In the genomic region with DNA sequence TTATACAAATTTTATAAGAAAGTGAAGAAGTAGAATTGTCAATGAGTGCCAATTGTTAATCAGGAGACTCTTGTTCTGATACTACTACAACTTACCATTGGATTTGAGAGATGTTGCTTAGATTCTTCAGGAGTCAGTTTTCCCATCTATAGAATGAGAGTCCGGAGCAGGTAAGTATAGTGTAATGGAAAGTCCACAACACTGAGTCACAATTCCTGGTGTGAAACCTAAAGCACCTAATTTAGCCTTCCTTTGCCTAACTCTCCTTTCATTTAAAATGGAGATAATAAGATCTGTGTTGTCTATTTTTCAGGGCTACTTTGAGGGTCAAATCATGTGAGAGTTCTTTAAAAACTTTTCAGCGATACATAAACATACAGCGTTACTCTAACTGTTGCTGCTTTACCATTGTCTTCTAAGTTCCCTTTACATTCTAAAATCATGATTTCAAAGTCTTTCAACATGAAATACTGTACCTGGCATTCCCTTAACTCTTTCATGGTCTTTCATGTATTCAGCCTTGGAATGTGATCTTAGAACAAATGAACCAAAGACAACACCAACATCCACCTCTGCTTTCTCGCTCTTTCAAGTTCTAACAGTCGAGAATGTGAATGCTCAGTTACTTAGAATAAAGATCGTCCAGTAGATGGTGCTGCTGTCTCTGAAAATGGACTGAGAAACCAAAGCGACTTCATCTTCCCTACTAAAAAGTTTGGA, we compare ENCODE assay signal across 8 cellular contexts.
DNase-seq lines count a peak whose midpoint lies in the region; ATAC-seq and TF ChIP-seq lines count a peak whose summit lies in the region.

No MANE protein-coding gene starts in this region.

- TF ChIP-seq CTCF in HFF-Myc (IDR thresholded peaks at IDR 0.05; ENCODE audit: low read depth, low read length, missing control alignments) (peak; percentile 52), astrocyte of the spinal cord (IDR thresholded peaks at IDR 0.05; ENCODE audit: low read depth, low read length) (peak; percentile 64)

- in situ Hi-C loops in G401 (cut with HindIII; ENCODE audit: low sequenced_read_pairs): no loop called here
- in situ Hi-C loops in astrocyte of the spinal cord (cut with HindIII; ENCODE audit: low sequenced_read_pairs): no loop called here

- no peaks in the 10 kb centered on the region for H3K4me1 Mint-ChIP-seq in activated T-cell treated with anti-CD3 and anti-CD28 coated beads, Interleukin-2, amount 50 U/mL, for 4 hours (ENCODE audit: low read depth)

- intact Hi-C loops in posterior cingulate gyrus (cut with DNase I): loop anchor here (5.0 kb wide), 1 partner anchor 940 kb away; no protein-coding TSS in a partner anchor

- H3K9me3 Mint-ChIP-seq in activated T-cell treated with anti-CD3 and anti-CD28 coated beads, Interleukin-2, amount 50 U/mL, for 4 hours: no peaks in the 10 kb centered on the region

- H3K4me3 Mint-ChIP-seq in activated T-cell treated with anti-CD3 and anti-CD28 coated beads, Interleukin-2, amount 50 U/mL, for 4 hours: no peak overlapping the region

- DNase-seq in G401 (ENCODE audit: low spot score) (peak; percentile 41), HFF-Myc (ENCODE audit: extremely low read depth, low read depth) (peak; percentile 16), NCI-H226 (peak; percentile 7), astrocyte of the spinal cord (ENCODE audit: low read depth, low spot score) (peak; percentile 70), left lobe of liver (ENCODE audit: low spot score) (no peak), posterior cingulate gyrus (no peak)
- DNase-seq in activated T-cell treated with anti-CD3 and anti-CD28 coated beads, Interleukin-2, amount 50 U/mL, for 4 hours: no peak
- DNase-seq in stimulated activated CD4-positive, alpha-beta T cell treated with anti-CD3 and anti-CD28 coated beads, Interleukin-4, amount 100 ng/mL, for 1 hour: no peak

- ATAC-seq in left lobe of liver: peak; percentile 93
- no peak for ATAC-seq in activated T-cell treated with anti-CD3 and anti-CD28 coated beads, Interleukin-2, amount 50 U/mL, for 4 hours

- no peak overlapping the region for H3K4me3 ChIP-seq in HFF-Myc (replicated peaks; ENCODE audit: low read depth, low read length)
- H3K4me3 ChIP-seq in astrocyte of the spinal cord (ENCODE audit: low read depth, low read length): no peak overlapping the region

- H3K36me3 Mint-ChIP-seq in activated T-cell treated with anti-CD3 and anti-CD28 coated beads, Interleukin-2, amount 50 U/mL, for 4 hours (ENCODE audit: insufficient read depth): no peaks in the 10 kb centered on the region

- H3K27me3 Mint-ChIP-seq in activated T-cell treated with anti-CD3 and anti-CD28 coated beads, Interleukin-2, amount 50 U/mL, for 4 hours (ENCODE audit: low read depth): peaks cover 13% of the 10 kb centered on the region

Comparison
In these comparisons a context has a peak if more than half of its experiments do, and no peak if none do; other contexts are left out.
1. DNase-seq: peak in G401 (single experiment), HFF-Myc (single experiment), NCI-H226 (single experiment) and astrocyte of the spinal cord (single experiment); none in left lobe of liver (single experiment), activated T-cell treated with anti-CD3 and anti-CD28 coated beads, Interleukin-2, amount 50 U/mL, for 4 hours (single experiment), posterior cingulate gyrus (0 of 10) and stimulated activated CD4-positive, alpha-beta T cell treated with anti-CD3 and anti-CD28 coated beads, Interleukin-4, amount 100 ng/mL, for 1 hour (single experiment).